In genomic region chr2:62313433-62314227, GRCh38 we compare ENCODE assay signal across 9 cellular contexts.
DNase-seq lines count a peak whose midpoint lies in the region; ATAC-seq, FAIRE-seq and TF ChIP-seq lines count a peak whose summit lies in the region.
"Had no signal": no experiment of that assay in that cellular context is flagged by ENCODE, and none has a peak within 500 bp of the region (broad histone marks: within the 10 kb centered on the region; RNA-seq: fewer than 3 reads in every experiment).

No MANE protein-coding gene starts in this region.

- TF ChIP-seq POLR2A in GM12891 (IDR thresholded peaks at IDR 0.05; ENCODE audit: low read depth, low read length), result no peak

- ATAC-seq in GM21381 (IDR thresholded peaks at IDR 0.05; ENCODE audit: unreplicated experiment), result peak; percentile 67
- ATAC-seq in HG03439 (IDR thresholded peaks at IDR 0.05; ENCODE audit: unreplicated experiment), result peak; percentile 64
- ATAC-seq: Panc1 had no signal

- peak; percentile 93 for FAIRE-seq in GM12891 (lab: Jason Lieb, UNC)

- DNase-seq in GM12891 (ENCODE audit: insufficient read length, low spot score) (no peak), SW 1271 (lab: John Stamatoyannopoulos, UW) (no peak), NCI-H2227 (lab: John Stamatoyannopoulos, UW; ENCODE audit: unreplicated experiment) (no peak), occipital lobe (lab: John Stamatoyannopoulos, UW) (no peak), CD1c-positive myeloid dendritic cell (ENCODE audit: extremely low spot score) (no peak)
- DNase-seq in activated gamma-delta T cell treated with anti-CD3 and anti-CD28 coated beads, Interleukin-2, amount 50 U/mL, for 16 hours (ENCODE audit: low read depth), result peak; percentile 34

TF ChIP-seq in GM12891, 5 proteins besides CTCF, POLR2A, EP300 and RAD21:
- TF ChIP-seq POU2F2 (IDR thresholded peaks at IDR 0.05; ENCODE audit: low read depth, low read length) (peak; percentile 84), SPI1 (IDR thresholded peaks at IDR 0.05; ENCODE audit: low read depth, low read length) (no peak; the same call in 1 of the 2 replicates), TAF1 (IDR thresholded peaks at IDR 0.05; ENCODE audit: low read depth, low read length) (0 out of 2 replicates have a peak, but pooled peaks have one; percentile 30)
